Comparison of ENCODE assay signal across 1 cellular context in genomic region chr2:97663962-97664635, GRCh38.
A peak's percentile ranks its signal among the peaks of the same experiment; 100 is the strongest.
TF ChIP-seq lines count a peak whose summit lies in the region.

Gene ACTR1B, minus strand, starts transcription at chr2:97664044. Its CDS starts 154 bp downstream, at chr2:97663890.

TF ChIP-seq in HepG2, 621 proteins besides CTCF, POLR2A, EP300 and RAD21 (continued from another document and continues in another):
- no peak; the same call in 1 of the 2 replicates for TF ChIP-seq ZNF510 (CRISPR knock-in tag; IDR thresholded peaks at IDR 0.05; ENCODE audit: low read depth)
- TF ChIP-seq BCL6 (CRISPR knock-in tag; IDR thresholded peaks at IDR 0.05): no peak
- TF ChIP-seq SRF (IDR thresholded peaks at IDR 0.05; ENCODE audit: low read depth, low read length): no peak
- no peak for TF ChIP-seq SP140L (CRISPR knock-in tag; IDR thresholded peaks at IDR 0.05; ENCODE audit: borderline replicate concordance)
- TF ChIP-seq NFATC3 (CRISPR knock-in tag; IDR thresholded peaks at IDR 0.05): no peak
- TF ChIP-seq ZNF446 (CRISPR knock-in tag; IDR thresholded peaks at IDR 0.05): no peak
- TF ChIP-seq E2F5 (CRISPR knock-in tag; conservative IDR thresholded peaks at IDR 0.05): 0 out of 2 replicates have a peak, but pooled peaks have one; percentile 55
- no peak for TF ChIP-seq SOX5 (CRISPR knock-in tag; IDR thresholded peaks at IDR 0.05; ENCODE audit: borderline replicate concordance)
- peak; percentile 12 for TF ChIP-seq ZNF18 (CRISPR knock-in tag; IDR thresholded peaks at IDR 0.05; ENCODE audit: insufficient replicate concordance)
- peak; percentile 70 for TF ChIP-seq SKI (IDR thresholded peaks at IDR 0.05; ENCODE audit: partially characterized antibody)
- TF ChIP-seq FLYWCH1 (CRISPR knock-in tag; IDR thresholded peaks at IDR 0.05): no peak
- TF ChIP-seq AHR (CRISPR knock-in tag; IDR thresholded peaks at IDR 0.05): no peak; the same call in 1 of the 2 replicates
- TF ChIP-seq SMC3 (IDR thresholded peaks at IDR 0.05; ENCODE audit: low read length): 0 out of 2 replicates have a peak, but pooled peaks have one; percentile 13
- TF ChIP-seq HINFP (CRISPR knock-in tag; IDR thresholded peaks at IDR 0.05; ENCODE audit: low read depth): peak; percentile 38; the same call in 1 of the 2 replicates
- TF ChIP-seq SMYD3 (CRISPR knock-in tag; IDR thresholded peaks at IDR 0.05): no peak
- TF ChIP-seq HNRNPK (IDR thresholded peaks at IDR 0.05; ENCODE audit: low read depth, low read length, poor library complexity, severe bottlenecking): peak; percentile 36
- no peak for TF ChIP-seq EHMT2 (IDR thresholded peaks at IDR 0.05; ENCODE audit: borderline replicate concordance, low read depth, low read length)
- TF ChIP-seq LRRFIP1 (CRISPR knock-in tag; conservative IDR thresholded peaks at IDR 0.05): no peak
- TF ChIP-seq GZF1 (CRISPR knock-in tag; IDR thresholded peaks at IDR 0.05): no peak
- TF ChIP-seq HNF4A (CRISPR knock-in tag; IDR thresholded peaks at IDR 0.05): no peak; the same call in 1 of the 2 replicates
- TF ChIP-seq MLX (CRISPR knock-in tag; IDR thresholded peaks at IDR 0.05): no peak
- no peak; the same call in 1 of the 2 replicates for TF ChIP-seq ZNF703 (CRISPR knock-in tag; IDR thresholded peaks at IDR 0.05; ENCODE audit: borderline replicate concordance)
- TF ChIP-seq ZNF557 (CRISPR knock-in tag; IDR thresholded peaks at IDR 0.05): peak; percentile 59; the same call in 1 of the 2 replicates
- peak; percentile 38; the same call in 1 of the 2 replicates for TF ChIP-seq ZNF772 (CRISPR knock-in tag; IDR thresholded peaks at IDR 0.05)
- no peak for TF ChIP-seq ZNF577 (CRISPR knock-in tag; IDR thresholded peaks at IDR 0.05; ENCODE audit: borderline replicate concordance, low read depth)
- TF ChIP-seq ZBTB40 (IDR thresholded peaks at IDR 0.05): no peak
- no peak for TF ChIP-seq ZBTB40 (CRISPR knock-in tag; IDR thresholded peaks at IDR 0.05)
- TF ChIP-seq ZNF644 (CRISPR knock-in tag; IDR thresholded peaks at IDR 0.05; ENCODE audit: low read depth): no peak
- TF ChIP-seq U2AF2 (IDR thresholded peaks at IDR 0.05; ENCODE audit: low read depth, low read length): no peak
- TF ChIP-seq ZBTB2 (CRISPR knock-in tag; IDR thresholded peaks at IDR 0.05; ENCODE audit: low read depth): peak; percentile 78
- no peak for TF ChIP-seq ZZZ3 (CRISPR knock-in tag; IDR thresholded peaks at IDR 0.05; ENCODE audit: borderline replicate concordance)
- peak; percentile 47 for TF ChIP-seq MAFF (IDR thresholded peaks at IDR 0.05; ENCODE audit: low read depth, low read length)
- no peak for TF ChIP-seq NR2F6 (IDR thresholded peaks at IDR 0.05)
- peak; percentile 26; the same call in 1 of the 2 replicates for TF ChIP-seq NR2F6 (CRISPR knock-in tag; IDR thresholded peaks at IDR 0.05)
- peak; percentile 75 for TF ChIP-seq HIVEP1 (CRISPR knock-in tag; IDR thresholded peaks at IDR 0.05)
- no peak for TF ChIP-seq CERS6 (CRISPR knock-in tag; IDR thresholded peaks at IDR 0.05)
- peak; percentile 56 for TF ChIP-seq YY1 (IDR thresholded peaks at IDR 0.05; ENCODE audit: insufficient read depth, insufficient replicate concordance, low read depth, low read length)
- peak; percentile 93 for TF ChIP-seq PBX2 (CRISPR knock-in tag; IDR thresholded peaks at IDR 0.05)
- TF ChIP-seq NR0B2 (CRISPR knock-in tag; IDR thresholded peaks at IDR 0.05): no peak
- no peak for TF ChIP-seq PAF1 (CRISPR knock-in tag; IDR thresholded peaks at IDR 0.05)
- no peak; the same call in 1 of the 2 replicates for TF ChIP-seq KDM5B (CRISPR knock-in tag; IDR thresholded peaks at IDR 0.05; ENCODE audit: borderline replicate concordance)
- no peak for TF ChIP-seq ZNF292 (CRISPR knock-in tag; IDR thresholded peaks at IDR 0.05; ENCODE audit: borderline replicate concordance, low read depth)
